8 cellular contexts compared by ENCODE assay signal in the genomic region with DNA sequence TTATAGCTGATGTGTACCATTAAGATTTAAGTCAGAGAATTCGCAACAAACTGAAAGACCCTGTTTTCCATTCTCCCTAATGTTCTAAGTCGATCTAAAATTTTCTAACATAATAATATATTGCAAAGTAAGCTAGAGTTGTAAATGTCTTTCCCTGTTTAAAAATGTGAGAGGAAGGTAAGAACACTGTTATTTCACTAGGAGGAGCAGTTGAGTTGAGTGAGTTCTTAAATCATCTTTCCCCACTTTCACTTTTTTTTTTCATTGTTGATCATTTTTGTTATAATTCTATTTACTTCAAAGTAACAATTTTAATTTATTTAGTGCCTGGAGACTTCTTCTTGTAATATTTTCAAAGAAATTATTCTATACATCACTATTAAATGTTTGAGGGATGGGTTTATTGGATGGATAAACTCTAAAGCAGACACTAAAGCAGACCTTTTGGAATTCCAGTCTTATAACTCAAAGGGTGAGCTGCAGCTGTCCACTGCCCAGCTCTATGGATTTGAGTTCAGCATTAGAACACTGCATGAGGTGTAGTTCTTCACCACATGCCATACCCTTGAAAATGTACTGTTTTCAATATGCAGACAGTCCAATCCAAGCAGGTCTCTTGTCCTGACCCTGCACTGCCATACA.
DNase-seq lines count a peak whose midpoint lies in the region; ATAC-seq and TF ChIP-seq lines count a peak whose summit lies in the region.

No MANE protein-coding gene starts in this region.

- H3K27ac Mint-ChIP-seq in activated naive CD4-positive, alpha-beta T cell treated with anti-CD3 and anti-CD28 coated beads for 36 hours: no peak overlapping the region
- peak overlapping the region; percentile 28 to 60 (median 48) for H3K27ac Mint-ChIP-seq in nephron

- ATAC-seq in GM19035 (IDR thresholded peaks at IDR 0.05; ENCODE audit: unreplicated experiment): no peak

- H3K36me3 Mint-ChIP-seq in activated naive CD4-positive, alpha-beta T cell treated with anti-CD3 and anti-CD28 coated beads for 36 hours (ENCODE audit: low read depth): peaks cover 2% of the 10 kb centered on the region
- H3K36me3 Mint-ChIP-seq in nephron (ENCODE audit: low read depth): no peaks in the 10 kb centered on the region

- no peak for DNase-seq in activated naive CD4-positive, alpha-beta T cell treated with anti-CD3 and anti-CD28 coated beads for 36 hours
- DNase-seq in activated naive CD4-positive, alpha-beta T cell (lab: John Stamatoyannopoulos, UW): no peak
- DNase-seq in NCI-H1694 treated with DMSO at 0.1 percent for 48 hours (lab: John Stamatoyannopoulos, UW) (peak; percentile 44), cardiac fibroblast (ENCODE audit: low read depth in 2 of 2) (peak; percentile 66 to 67), T-helper 1 cell (no peak)
- DNase-seq in stimulated activated CD4-positive, alpha-beta T cell treated with anti-CD3 and anti-CD28 coated beads, Interleukin-2, amount 100 ng/mL, for 48 hours: no peak

- TF ChIP-seq CTCF in cardiac fibroblast (IDR thresholded peaks at IDR 0.05; ENCODE audit: low read depth, low read length): peak; percentile 51
- peak; percentile 55 to 75 (median 56) for TF ChIP-seq CTCF in nephron (IDR thresholded peaks at IDR 0.05; ENCODE audit: unreplicated experiment in 3 of 3)

- H3K27me3 Mint-ChIP-seq in activated naive CD4-positive, alpha-beta T cell treated with anti-CD3 and anti-CD28 coated beads for 36 hours (ENCODE audit: low read depth): no peaks in the 10 kb centered on the region
- H3K27me3 Mint-ChIP-seq in nephron (ENCODE audit: low read depth): no peaks in the 10 kb centered on the region

- H3K4me1 Mint-ChIP-seq in activated naive CD4-positive, alpha-beta T cell treated with anti-CD3 and anti-CD28 coated beads for 36 hours (ENCODE audit: low read depth): peaks cover 36% of the 10 kb centered on the region
- H3K4me1 Mint-ChIP-seq in nephron: peaks cover 41% of the 10 kb centered on the region

- intact Hi-C loops in activated naive CD4-positive, alpha-beta T cell treated with anti-CD3 and anti-CD28 coated beads for 36 hours (cut with micrococcal nuclease): loop anchor here (1.0 to 5.0 kb wide), 6 partner anchors 553 to 1379 kb away; partner anchors contain the start of genes AKAP9, ANKIB1, KRIT1 and MTERF1

- CTCF ChIA-PET in activated naive CD4-positive, alpha-beta T cell treated with anti-CD3 and anti-CD28 coated beads for 36 hours (lab: Charles Lee): interaction anchor here (0.6 to 1.2 kb wide), 9 partner anchors 19 to 1341 kb away, joined by 3 to 5 read pairs (median 3); partner anchors contain the start of gene MTERF1

- peak overlapping the region; percentile 13 for H3K4me3 Mint-ChIP-seq in activated naive CD4-positive, alpha-beta T cell treated with anti-CD3 and anti-CD28 coated beads for 36 hours
- no peak overlapping the region for H3K4me3 Mint-ChIP-seq in nephron

- H3K9me3 Mint-ChIP-seq in activated naive CD4-positive, alpha-beta T cell treated with anti-CD3 and anti-CD28 coated beads for 36 hours: no peaks in the 10 kb centered on the region
- no peaks in the 10 kb centered on the region for H3K9me3 Mint-ChIP-seq in nephron

- H3K4me3 ChIP-seq in cardiac fibroblast (replicated peaks in 1 of 2; ENCODE audit: low read depth in 2 of 2, low read length in 2 of 2): no peak overlapping the region

Comparison
In these comparisons a context has a peak if more than half of its experiments do, and no peak if none do; other contexts are left out.
1. DNase-seq: peak in NCI-H1694 treated with DMSO at 0.1 percent for 48 hours (single experiment) and cardiac fibroblast (2 of 2); none in activated naive CD4-positive, alpha-beta T cell treated with anti-CD3 and anti-CD28 coated beads for 36 hours (single experiment), activated naive CD4-positive, alpha-beta T cell (0 of 4), stimulated activated CD4-positive, alpha-beta T cell treated with anti-CD3 and anti-CD28 coated beads, Interleukin-2, amount 100 ng/mL, for 48 hours (0 of 2) and T-helper 1 cell (0 of 5).